Comparison of ENCODE assay signal across 9 cellular contexts in genomic region chr20:33686984-33687366, GRCh38. TPM values are rescaled to one million over a fixed set of nuclear protein-coding genes. Genes with fewer than 3 reads are reported as not detected.
DNase-seq lines count a peak whose midpoint lies in the region; ATAC-seq and TF ChIP-seq lines count a peak whose summit lies in the region.
"Had no signal": no experiment of that assay in that cellular context is flagged by ENCODE, and none has a peak within 500 bp of the region (broad histone marks: within the 10 kb centered on the region; RNA-seq: fewer than 3 reads in every experiment).

No MANE protein-coding gene starts in this region.

- peaks cover 34% of the 10 kb centered on the region for H4K20me1 ChIP-seq in BLaER1

- peak overlapping the region; percentile 92; the same call in 1 of the 2 replicates for H3K4me3 ChIP-seq in BLaER1

- BruUV-seq in MCF 10A (replicated peaks; lab: Mats Ljungman, UMichigan): no TSS peak

- CTCF ChIA-PET in MCF 10A (lab: Yijun Ruan, JAX): interaction anchor here (2.2 kb wide), 1 partner anchor 33 kb away, joined by 7 read pairs; the partner anchor contains the start of gene PXMP4

- no peak for DNase-seq in MCF 10A (ENCODE audit: unreplicated experiment)
- no peak for DNase-seq in natural killer cell
- DNase-seq in NCI-H510A (lab: John Stamatoyannopoulos, UW): no peak
- DNase-seq in ACHN: no peak

- no peaks in the 10 kb centered on the region for H3K9me3 ChIP-seq in BLaER1
- H3K9me3 ChIP-seq in KOPT-K1 (ENCODE audit: insufficient read depth, low read length, poor library complexity, severe bottlenecking): no peaks in the 10 kb centered on the region

- H3K27me3 ChIP-seq in BLaER1: no peaks in the 10 kb centered on the region

- POLR2A ChIA-PET in MCF 10A (lab: Yijun Ruan, JAX): interaction anchor here (0.6 to 0.7 kb wide), 4 partner anchors 17 to 489 kb away, joined by 3 to 5 read pairs (median 3); no protein-coding TSS in a partner anchor

- H3K36me3 Mint-ChIP-seq in MCF 10A (ENCODE audit: insufficient read depth, unreplicated experiment) (peaks cover 4% of the 10 kb centered on the region), natural killer cell (no peaks in the 10 kb centered on the region)

- in situ Hi-C loops in ACHN (cut with HindIII; ENCODE audit: low pct_ligation_motif_present, low pct_unique_long_range_greater_than_20kb, low sequenced_read_pairs): no loop called here

- peak overlapping the region; percentile 85 for H3K27ac ChIP-seq in BLaER1
- H3K27ac ChIP-seq in KOPT-K1 (ENCODE audit: low read depth, low read length, poor library complexity, severe bottlenecking): peak overlapping the region; percentile 53

- H3K4me2 ChIP-seq in BLaER1: peak overlapping the region; percentile 79

- TF ChIP-seq CTCF in MCF 10A (IDR thresholded peaks at IDR 0.05; ENCODE audit: unreplicated experiment) (no peak), natural killer cell (IDR thresholded peaks at IDR 0.05) (no peak)

- H3K9me3 Mint-ChIP-seq in MCF 10A (ENCODE audit: unreplicated experiment) (no peaks in the 10 kb centered on the region), natural killer cell (no peaks in the 10 kb centered on the region)

- no peaks in the 10 kb centered on the region for H3K27me3 Mint-ChIP-seq in MCF 10A (ENCODE audit: insufficient read depth, unreplicated experiment)
- H3K27me3 Mint-ChIP-seq in natural killer cell (ENCODE audit: low read depth in 2 of 2): no peaks in the 10 kb centered on the region

- peaks cover 90% of the 10 kb centered on the region for H3K4me1 ChIP-seq in BLaER1

- H3K36me3 ChIP-seq in BLaER1 (peaks cover 12% of the 10 kb centered on the region; the same call in 1 of the 2 replicates), KOPT-K1 (ENCODE audit: insufficient read depth, low read length) (peaks cover 24% of the 10 kb centered on the region)

- H3K4me1 Mint-ChIP-seq in MCF 10A (ENCODE audit: insufficient read depth, unreplicated experiment) (peaks cover 13% of the 10 kb centered on the region), natural killer cell (peaks cover 19 to 24% of the 10 kb centered on the region in 2 donors)

- intact Hi-C loops in MCF 10A (cut with micrococcal nuclease) (loop anchor here (10.0 kb wide), 1 partner anchor 128 kb away; the partner anchor contains the start of gene CHMP4B), natural killer cell (cut with micrococcal nuclease) (loop anchor here (1.0 to 2.0 kb wide), 2 partner anchors 20 to 33 kb away; partner anchors contain the start of genes ACTL10 and PXMP4)

- peak overlapping the region; percentile 56; the same call in 1 of the 2 replicates for H3K9ac ChIP-seq in BLaER1

- ATAC-seq in natural killer cell (no peak), GM21619 (IDR thresholded peaks at IDR 0.05; ENCODE audit: unreplicated experiment) (no peak), HG02840 (IDR thresholded peaks at IDR 0.05; ENCODE audit: low FRiP score, unreplicated experiment) (no peak)

- H3K27ac Mint-ChIP-seq in MCF 10A (ENCODE audit: low read depth, unreplicated experiment): no peak overlapping the region
- H3K27ac Mint-ChIP-seq in natural killer cell: peak overlapping the region; percentile 73 to 85

- H3K4me3 Mint-ChIP-seq in MCF 10A (ENCODE audit: unreplicated experiment) (peak overlapping the region; percentile 72), natural killer cell (peak overlapping the region; percentile 83)

RNA-seq across cellular contexts. Expression of gene E2F1, which starts 0.8 kb away (rescaled TPM):
- total RNA-seq in MCF 10A (2022) (1.4 and 3.7 TPM in 2 replicates), natural killer cell (1 to 10 TPM; 4.6 to 5.6 (median 4.7) TPM)

RNA-seq across cellular contexts. Expression of gene NECAB3, which starts 12.7 kb away (rescaled TPM):
- total RNA-seq in MCF 10A (2022) (13.0 and 15.1 TPM in 2 replicates), natural killer cell (10 to 100 TPM in 2 of 3 donors, 1 to 10 TPM in 1; 9.7 to 18.1 (median 13.4) TPM)

RNA-seq across cellular contexts. Expression of gene ACTL10, which starts 20.2 kb away (rescaled TPM):
- 1.7 and 3.2 TPM in 2 replicates for total RNA-seq in MCF 10A (2022)
- 1 to 10 TPM in 2 of 3 donors, under 1 TPM in 1; 0.80 to 2.2 (median 1.1) TPM for total RNA-seq in natural killer cell
- total RNA-seq: SK-MEL-5 had no signal

RNA-seq across cellular contexts. Expression of gene C20orf144, which starts 24.8 kb away (rescaled TPM):
- total RNA-seq in MCF 10A (2022): 0.12 and 0.21 TPM in 2 replicates
- total RNA-seq in natural killer cell: under 1 TPM; 0.25 to 0.41 (median 0.33) TPM
- total RNA-seq: SK-MEL-5 had no signal

RNA-seq across cellular contexts. Expression of gene PXMP4, which starts 33.1 kb away (rescaled TPM):
- 3.9 and 5.2 TPM in 2 replicates for total RNA-seq in MCF 10A (2022)
- 1 to 10 TPM; 4.7 to 6.6 (median 6.2) TPM for total RNA-seq in natural killer cell
